In the genomic region with DNA sequence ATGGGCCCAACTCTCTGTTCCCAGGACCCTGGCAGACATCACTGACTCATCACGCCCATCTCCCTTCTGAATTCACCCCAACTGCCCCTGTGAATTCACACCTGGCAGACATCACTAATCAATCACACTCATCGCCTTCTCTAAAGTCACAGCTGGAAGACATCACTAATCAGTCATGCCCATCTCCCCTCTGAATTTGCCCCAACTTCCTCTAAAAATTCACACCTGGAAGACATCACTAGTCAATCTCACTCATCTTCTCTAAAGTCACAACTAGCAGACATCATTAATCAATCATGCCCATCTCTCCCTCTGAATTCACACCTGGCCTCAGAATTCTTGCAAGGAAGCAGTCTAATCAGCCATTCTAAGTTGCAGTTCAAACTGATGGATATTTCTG, we compare ENCODE assay signal across 21 cellular contexts.
"Had no signal": no experiment of that assay in that cellular context is flagged by ENCODE, and none has a peak within 500 bp of the region (broad histone marks: within the 10 kb centered on the region; RNA-seq: fewer than 3 reads in every experiment).

No MANE protein-coding gene starts in this region.

- DNase-seq: activated CD4-positive, alpha-beta T cell treated with anti-CD3 and anti-CD28 coated beads for 4 hours; activated CD8-positive, alpha-beta T cell treated with anti-CD3 and anti-CD28 coated beads for 36 hours; activated effector memory CD4-positive, alpha-beta T cell treated with Interleukin-2 at 50 U/mL for 16 hours; activated naive CD4-positive, alpha-beta T cell; activated T-cell treated with anti-CD3 and anti-CD28 coated beads, Interleukin-2, amount 50 U/mL, for 24 hours; aorta; caudate nucleus; colonic mucosa; NCI-H1048; NCI-H146; NCI-H187 treated with DMSO at 0.1 percent for 48 hours; NCI-H2081 treated with DMSO at 0.1 percent for 48 hours; NCI-H446; NCI-H526; NCI-H774; OCI-M1; Right ventricle myocardium superior; SW 1271 had no signal

- H3K27ac ChIP-seq: breast epithelium, colonic mucosa, RWPE1, SJSA1 had no signal

- H3K36me3 ChIP-seq: breast epithelium, colonic mucosa, SJSA1 had no signal

- H3K9me3 ChIP-seq: breast epithelium, colonic mucosa, SJSA1 had no signal

- H3K4me1 ChIP-seq: breast epithelium, colonic mucosa, SJSA1 had no signal

- H3K27me3 ChIP-seq: colonic mucosa, SJSA1 had no signal

- H3K4me3 ChIP-seq: breast epithelium, colonic mucosa, SJSA1 had no signal
